28 cellular contexts compared by ENCODE assay signal in the genomic region with DNA sequence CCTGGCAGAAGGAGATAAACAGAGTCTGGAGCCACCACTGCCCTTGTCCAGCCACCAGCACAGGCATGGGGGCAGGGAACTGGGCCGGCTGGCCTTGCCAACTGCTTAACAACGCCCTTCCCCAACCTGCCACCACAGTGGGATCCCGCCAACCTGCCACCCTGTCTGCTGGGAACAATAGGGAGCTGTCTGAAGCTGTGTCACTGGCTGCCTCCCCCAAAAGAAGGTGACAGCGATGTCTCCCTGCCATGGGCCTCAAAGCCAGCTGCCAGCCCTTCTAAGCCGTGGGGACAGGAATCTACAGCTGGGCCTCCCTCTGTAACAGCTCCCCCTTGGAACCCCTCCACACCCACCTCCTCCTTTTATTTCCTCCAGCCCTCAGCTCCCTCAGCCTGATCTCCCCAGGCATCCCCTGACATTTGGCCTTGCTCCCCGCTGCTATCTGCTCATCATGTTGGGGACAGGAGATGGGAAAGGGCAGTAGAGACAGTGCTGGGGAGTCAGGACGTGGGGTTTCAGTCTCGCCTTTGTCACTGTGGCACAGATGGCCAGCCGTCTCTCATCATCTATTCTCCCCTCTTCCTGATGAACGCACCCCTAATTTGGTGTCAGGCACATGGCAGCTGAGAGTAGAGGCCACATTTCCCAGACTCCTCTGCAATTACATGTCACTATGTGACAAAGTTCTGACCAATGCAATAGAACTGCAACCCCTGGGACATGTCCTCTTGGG. TPM values are rescaled to one million over a fixed set of nuclear protein-coding genes. Genes with fewer than 3 reads are reported as not detected.
DNase-seq lines count a peak whose midpoint lies in the region; ATAC-seq and TF ChIP-seq lines count a peak whose summit lies in the region.
"Had no signal": no experiment of that assay in that cellular context is flagged by ENCODE, and none has a peak within 500 bp of the region (broad histone marks: within the 10 kb centered on the region; RNA-seq: fewer than 3 reads in every experiment).

No MANE protein-coding gene starts in this region.

- no peaks in the 10 kb centered on the region for H3K36me3 Mint-ChIP-seq in natural killer cell treated with Interleukin-12 subunit alpha and Interleukin-12 subunit beta and Interleukin-15 and Interleukin-18, amount 100 ng/mL, for 72 hours
- H3K36me3 Mint-ChIP-seq in natural killer cell = no peaks in the 10 kb centered on the region
- H3K36me3 Mint-ChIP-seq: activated naive CD4-positive, alpha-beta T cell treated with anti-CD3 and anti-CD28 coated beads, Interleukin-2, amount 50 U/mL, for 24 hours had no signal

- no peak for TF ChIP-seq POLR2A in lower leg skin (IDR thresholded peaks at IDR 0.05)

- no peak overlapping the region for H3K4me3 ChIP-seq in lower leg skin (ENCODE audit: low read depth, poor library complexity, severe bottlenecking)
- H3K4me3 ChIP-seq: ascending aorta, gastroesophageal sphincter, SJSA1, smooth muscle cell, upper lobe of left lung had no signal

- peaks cover 31 to 37% of the 10 kb centered on the region in 2 donors for H3K27me3 Mint-ChIP-seq in natural killer cell treated with Interleukin-12 subunit alpha and Interleukin-12 subunit beta and Interleukin-15 and Interleukin-18, amount 100 ng/mL, for 72 hours
- H3K27me3 Mint-ChIP-seq in natural killer cell (ENCODE audit: low read depth in 2 of 2) = peaks cover 28 to 40% of the 10 kb centered on the region in 2 donors
- H3K27me3 Mint-ChIP-seq: activated naive CD4-positive, alpha-beta T cell treated with anti-CD3 and anti-CD28 coated beads, Interleukin-2, amount 50 U/mL, for 24 hours had no signal

- TF ChIP-seq CTCF in natural killer cell (IDR thresholded peaks at IDR 0.05) = no peak
- no peak for TF ChIP-seq CTCF in lower leg skin (IDR thresholded peaks at IDR 0.05)

- peak overlapping the region in 1 of 2 donors; percentile 17 for H3K27ac Mint-ChIP-seq in natural killer cell treated with Interleukin-12 subunit alpha and Interleukin-12 subunit beta and Interleukin-15 and Interleukin-18, amount 100 ng/mL, for 72 hours
- no peak overlapping the region for H3K27ac Mint-ChIP-seq in natural killer cell
- H3K27ac Mint-ChIP-seq: activated naive CD4-positive, alpha-beta T cell treated with anti-CD3 and anti-CD28 coated beads, Interleukin-2, amount 50 U/mL, for 24 hours; nephron progenitor cell; T-helper 1 cell treated with Interleukin-12 subunit alpha and Interleukin-12 subunit beta and Interleukin-4 antibody, amounts not matched to agents 30 μg/mL and 1 μg/mL, for 36 hours had no signal

- peaks cover 43 to 49% of the 10 kb centered on the region in 2 donors for H3K4me1 Mint-ChIP-seq in natural killer cell treated with Interleukin-12 subunit alpha and Interleukin-12 subunit beta and Interleukin-15 and Interleukin-18, amount 100 ng/mL, for 72 hours (ENCODE audit: low read depth in 2 of 2)
- H3K4me1 Mint-ChIP-seq in natural killer cell = peaks cover 46 to 66% of the 10 kb centered on the region in 2 donors

- no peak for ATAC-seq in natural killer cell treated with Interleukin-12 subunit alpha and Interleukin-12 subunit beta and Interleukin-15 and Interleukin-18, amount 100 ng/mL, for 72 hours
- no peak for ATAC-seq in natural killer cell
- ATAC-seq in GM18520 (IDR thresholded peaks at IDR 0.05; ENCODE audit: unreplicated experiment) = no peak
- no peak for ATAC-seq in HG03039 (IDR thresholded peaks at IDR 0.05; ENCODE audit: unreplicated experiment)
- ATAC-seq: activated T-cell treated with anti-CD3 and anti-CD28 coated beads, Interleukin-2, amount 50 U/mL, for 4 hours; esophagus mucosa; gastroesophageal sphincter; PC-3 had no signal

- DNase-seq in NCI-H1417 (lab: John Stamatoyannopoulos, UW) = peak in 2 of 3 experiments; percentile 23 to 53
- DNase-seq in NCI-H1417 treated with DMSO at 0.1 percent for 48 hours (lab: John Stamatoyannopoulos, UW) = no peak
- no peak for DNase-seq in natural killer cell treated with Interleukin-12 subunit alpha and Interleukin-12 subunit beta and Interleukin-15 and Interleukin-18, amount 100 ng/mL, for 72 hours (ENCODE audit: low spot score)
- DNase-seq in natural killer cell = no peak
- peak; percentile 11 to 78 for DNase-seq in lower leg skin (ENCODE audit: low spot score in 2 of 2)
- no peak for DNase-seq in NCI-H1930 (lab: John Stamatoyannopoulos, UW)
- DNase-seq: activated CD4-positive, alpha-beta T cell treated with anti-CD3 and anti-CD28 coated beads, Interleukin-2, amount 50 U/mL, for 1 hour; activated T-cell treated with anti-CD3 and anti-CD28 coated beads, Interleukin-2, amount 50 U/mL, for 4 hours; BE2C; Calu3; effector CD8-positive, alpha-beta T cell; HCEC 1CT; kidney glomerular epithelial cell; midbrain; NCI-H748 treated with DMSO at 0.1 percent for 48 hours; nephron progenitor cell; PC-3; stimulated activated CD4-positive, alpha-beta T cell treated with anti-CD3 and anti-CD28 coated beads, Interleukin-4, amount 100 ng/mL, for 1 hour; upper lobe of left lung had no signal

- intact Hi-C loops in natural killer cell (cut with micrococcal nuclease) = no loop called here
- intact Hi-C loops in lower leg skin (cut with DNase I; ENCODE audit: low total_unique reads) = no loop called here

- 83 to 84% methylated on average over 10 of the region's 10 CpGs for WGBS in lower leg skin, 2 donors

- no peaks in the 10 kb centered on the region for H3K9me3 Mint-ChIP-seq in natural killer cell treated with Interleukin-12 subunit alpha and Interleukin-12 subunit beta and Interleukin-15 and Interleukin-18, amount 100 ng/mL, for 72 hours
- H3K9me3 Mint-ChIP-seq in natural killer cell = no peaks in the 10 kb centered on the region
- H3K9me3 Mint-ChIP-seq: activated naive CD4-positive, alpha-beta T cell treated with anti-CD3 and anti-CD28 coated beads, Interleukin-2, amount 50 U/mL, for 24 hours; activated T-cell treated with anti-CD3 and anti-CD28 coated beads, Interleukin-2, amount 50 U/mL, for 4 hours; nephron progenitor cell; T-helper 1 cell treated with Interleukin-12 subunit alpha and Interleukin-12 subunit beta and Interleukin-4 antibody, amounts not matched to agents 30 μg/mL and 1 μg/mL, for 36 hours had no signal

- H3K4me3 Mint-ChIP-seq in natural killer cell treated with Interleukin-12 subunit alpha and Interleukin-12 subunit beta and Interleukin-15 and Interleukin-18, amount 100 ng/mL, for 72 hours = peak overlapping the region; percentile 22
- H3K4me3 Mint-ChIP-seq in natural killer cell = no peak overlapping the region
- H3K4me3 Mint-ChIP-seq: activated naive CD4-positive, alpha-beta T cell treated with anti-CD3 and anti-CD28 coated beads, Interleukin-2, amount 50 U/mL, for 24 hours; activated T-cell treated with anti-CD3 and anti-CD28 coated beads, Interleukin-2, amount 50 U/mL, for 4 hours; nephron progenitor cell; T-helper 1 cell treated with Interleukin-12 subunit alpha and Interleukin-12 subunit beta and Interleukin-4 antibody, amounts not matched to agents 30 μg/mL and 1 μg/mL, for 36 hours had no signal

RNA-seq across cellular contexts. Expression of gene PRDM11, which starts 51.3 kb away (rescaled TPM):
- 1 to 10 TPM; 3.5 to 6.6 TPM for total RNA-seq in natural killer cell treated with Interleukin-12 subunit alpha and Interleukin-12 subunit beta and Interleukin-15 and Interleukin-18, amount 100 ng/mL, for 72 hours
- total RNA-seq in natural killer cell = 10 to 100 TPM; 10.3 to 14.7 (median 13.7) TPM
- total RNA-seq in lower leg skin = 1 to 10 TPM; 3.2 to 9.5 (median 6.6) TPM

Comparison
In these comparisons a context has a peak if more than half of its experiments do, and no peak if none do; other contexts are left out.
1. DNase-seq: peak in NCI-H1417 (2 of 3) and lower leg skin (2 of 2); none in NCI-H1417 treated with DMSO at 0.1 percent for 48 hours (single experiment), natural killer cell treated with Interleukin-12 subunit alpha and Interleukin-12 subunit beta and Interleukin-15 and Interleukin-18, amount 100 ng/mL, for 72 hours (single experiment), natural killer cell (single experiment) and NCI-H1930 (0 of 2).